Comparison of ENCODE assay signal across 30 cellular contexts in the genomic region with DNA sequence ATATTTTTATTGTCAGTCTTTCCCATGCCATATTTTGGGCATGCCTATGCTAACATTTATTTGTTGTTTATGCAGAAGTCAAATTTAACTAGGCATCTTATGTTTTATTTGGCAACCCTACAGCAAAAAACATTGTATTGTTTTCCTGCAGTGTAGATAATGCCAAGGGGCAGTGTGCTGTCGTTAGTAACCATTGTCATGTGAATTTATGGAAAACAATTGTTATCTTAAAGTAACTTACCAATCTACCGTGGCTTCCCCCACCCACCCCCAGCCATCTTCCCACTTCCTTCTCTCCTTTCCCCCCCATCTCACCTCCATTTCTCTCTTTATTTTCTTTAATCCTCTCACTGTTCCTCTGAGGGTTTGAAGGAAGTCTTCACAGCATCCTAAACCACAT.
"Had no signal": no experiment of that assay in that cellular context is flagged by ENCODE, and none has a peak within 500 bp of the region (broad histone marks: within the 10 kb centered on the region; RNA-seq: fewer than 3 reads in every experiment).

No MANE protein-coding gene starts in this region.

- H3K27ac Mint-ChIP-seq: dendritic cell treated with granulocyte-macrophage colony-stimulating factor and Interleukin-4, amounts not matched to agents 40 ng/mL and 50 ng/mL, for 4 days; effector memory CD8-positive, alpha-beta T cell; endodermal cell; memory B cell; naive thymus-derived CD4-positive, alpha-beta T cell; natural killer cell had no signal

- H3K36me3 ChIP-seq: colonic mucosa, esophagus squamous epithelium, gastrocnemius medialis, heart right ventricle, left ventricle myocardium inferior, lower lobe of right lung had no signal

- H3K27ac ChIP-seq: colonic mucosa, epithelial cell of prostate, esophagus squamous epithelium, gastrocnemius medialis, heart right ventricle, left ventricle myocardium inferior, lower lobe of right lung had no signal

- DNase-seq: colonic mucosa; cortex of kidney; effector CD8-positive, alpha-beta T cell; effector memory CD8-positive, alpha-beta T cell; endodermal cell; erythroblast; esophagus squamous epithelium; foreskin fibroblast; foreskin melanocyte; gastrocnemius medialis; glutamatergic neuron; head of caudate nucleus; heart right ventricle; hippocampal formation; islet precursor cell; kidney; kidney glomerular epithelial cell; left colon; left ventricle myocardium inferior; lower lobe of right lung; mesendoderm; midbrain; naive thymus-derived CD4-positive, alpha-beta T cell; natural killer cell had no signal

- FAIRE-seq: endometrium, kidney had no signal

- H3K36me3 Mint-ChIP-seq: memory B cell; naive thymus-derived CD4-positive, alpha-beta T cell; natural killer cell had no signal

- H3K4me1 ChIP-seq: colonic mucosa, esophagus squamous epithelium, gastrocnemius medialis, heart right ventricle, left ventricle myocardium inferior, lower lobe of right lung had no signal

- H3K4me3 ChIP-seq: colonic mucosa, esophagus squamous epithelium, gastrocnemius medialis, heart right ventricle, left ventricle myocardium inferior, lower lobe of right lung had no signal

- H3K4me1 Mint-ChIP-seq: memory B cell; naive thymus-derived CD4-positive, alpha-beta T cell; natural killer cell had no signal

- H3K4me3 Mint-ChIP-seq: dendritic cell treated with granulocyte-macrophage colony-stimulating factor and Interleukin-4, amounts not matched to agents 40 ng/mL and 50 ng/mL, for 4 days; effector memory CD8-positive, alpha-beta T cell; endodermal cell; memory B cell; naive thymus-derived CD4-positive, alpha-beta T cell; natural killer cell had no signal

- H3K27me3 Mint-ChIP-seq: dendritic cell treated with granulocyte-macrophage colony-stimulating factor and Interleukin-4, amounts not matched to agents 40 ng/mL and 50 ng/mL, for 4 days; effector memory CD8-positive, alpha-beta T cell; memory B cell had no signal

- H3K9me3 ChIP-seq: colonic mucosa, esophagus squamous epithelium, gastrocnemius medialis, lower lobe of right lung had no signal

- H3K27me3 ChIP-seq: colonic mucosa, esophagus squamous epithelium, gastrocnemius medialis had no signal

- ATAC-seq: effector memory CD8-positive, alpha-beta T cell; esophagus mucosa; gastrocnemius medialis; heart right ventricle; left colon; left lobe of liver; lower lobe of right lung; naive thymus-derived CD4-positive, alpha-beta T cell; natural killer cell had no signal
